Comparison of ENCODE assay signal across 24 cellular contexts in genomic region chr17:27928546-27928945, GRCh38.
"Had no signal": no experiment of that assay in that cellular context is flagged by ENCODE, and none has a peak within 500 bp of the region (broad histone marks: within the 10 kb centered on the region; RNA-seq: fewer than 3 reads in every experiment).

No MANE protein-coding gene starts in this region.

- ATAC-seq: effector memory CD8-positive, alpha-beta T cell; heart right ventricle; left colon; lower lobe of right lung; mucosa of descending colon; natural killer cell treated with Interleukin-12 subunit alpha and Interleukin-12 subunit beta and Interleukin-15 and Interleukin-18, amount 100 ng/mL, for 72 hours; pancreas; right lobe of liver; stimulated activated naive B cell treated with anti-CD40 and anti-IgM and Interleukin-4, amounts not matched to agents 10 μg/mL and 1 μg/mL and 100 μg/mL, for 72 hours had no signal

- DNase-seq: cortex of kidney; effector memory CD8-positive, alpha-beta T cell; esophagus squamous epithelium; foreskin melanocyte; glutamatergic neuron; heart right ventricle; hypothalamus; immature natural killer cell; islet precursor cell; kidney glomerular epithelial cell; left colon; left ventricle myocardium inferior; lower lobe of right lung; mesenchymal stem cell; mucosa of descending colon; naive B cell; pancreas; right lobe of liver; small intestine; stimulated activated CD4-positive, alpha-beta T cell treated with anti-CD3 and anti-CD28 coated beads, Interleukin-15, amount 100 ng/mL, for 24 hours; stimulated activated CD4-positive, alpha-beta T cell treated with anti-CD3 and anti-CD28 coated beads, Interleukin-2, amount 100 ng/mL, for 48 hours; stimulated activated naive B cell treated with anti-CD40 and anti-IgM and Interleukin-4, amounts not matched to agents 10 μg/mL and 1 μg/mL and 100 μg/mL, for 72 hours; upper lobe of left lung had no signal
